In genomic region chr1:157034137-157034800, GRCh38 we compare ENCODE assay signal across 20 cellular contexts. TPM values are rescaled to one million over a fixed set of nuclear protein-coding genes. Genes with fewer than 3 reads are reported as not detected.
DNase-seq lines count a peak whose midpoint lies in the region; ATAC-seq and TF ChIP-seq lines count a peak whose summit lies in the region.
"Had no signal": no experiment of that assay in that cellular context is flagged by ENCODE, and none has a peak within 500 bp of the region (broad histone marks: within the 10 kb centered on the region; RNA-seq: fewer than 3 reads in every experiment).

No MANE protein-coding gene starts in this region.

- peaks cover 22% of the 10 kb centered on the region for H4K20me1 ChIP-seq in neural progenitor cell (ENCODE audit: low read depth)

- TF ChIP-seq CTCF in WERI-Rb-1 (IDR thresholded peaks at IDR 0.05; ENCODE audit: low read depth, low read length): no peak
- no peak for TF ChIP-seq CTCF in neural progenitor cell (IDR thresholded peaks at IDR 0.05)
- no peak for TF ChIP-seq CTCF in type B pancreatic cell (conservative IDR thresholded peaks at IDR 0.05)

- no peaks in the 10 kb centered on the region for H3K9me3 ChIP-seq in WERI-Rb-1 (ENCODE audit: severe bottlenecking)
- H3K9me3 ChIP-seq in neural progenitor cell (ENCODE audit: low read depth): no peaks in the 10 kb centered on the region
- H3K9me3 ChIP-seq: mucosa of descending colon, ovary, vagina had no signal

- peak overlapping the region; percentile 33 for H3K4me2 ChIP-seq in neural progenitor cell

- H3K79me2 ChIP-seq in neural progenitor cell (ENCODE audit: low read depth): peaks cover 77% of the 10 kb centered on the region

- H3K9ac ChIP-seq in neural progenitor cell: no peak overlapping the region

- H3K27ac Mint-ChIP-seq in neural progenitor cell: peak overlapping the region; percentile 29
- H3K27ac Mint-ChIP-seq in type B pancreatic cell: no peak overlapping the region
- H3K27ac Mint-ChIP-seq: activated naive CD4-positive, alpha-beta T cell treated with anti-CD3 and anti-CD28 coated beads, Interleukin-2, amount 50 U/mL, for 24 hours; stimulated activated memory B cell treated with anti-CD40 and anti-IgM and Interleukin-4, amounts not matched to agents 10 μg/mL and 1 μg/mL and 100 μg/mL, for 72 hours; T-helper 2 cell treated with Interferon-gamma antibody and Interleukin-4, amounts not matched to agents 5 μg/mL and 100 μg/mL, for 36 hours had no signal

- peak; percentile 39 for ATAC-seq in esophagus mucosa
- ATAC-seq in GM21360 (IDR thresholded peaks at IDR 0.05; ENCODE audit: unreplicated experiment): no peak
- ATAC-seq: mucosa of descending colon; stimulated activated memory B cell treated with anti-CD40 and anti-IgM and Interleukin-4, amounts not matched to agents 10 μg/mL and 1 μg/mL and 100 μg/mL, for 72 hours had no signal

- H3K4me1 Mint-ChIP-seq in neural progenitor cell: peaks cover 34% of the 10 kb centered on the region
- H3K4me1 Mint-ChIP-seq in type B pancreatic cell (ENCODE audit: unreplicated experiment): peaks cover 29% of the 10 kb centered on the region
- H3K4me1 Mint-ChIP-seq: activated naive CD4-positive, alpha-beta T cell treated with anti-CD3 and anti-CD28 coated beads, Interleukin-2, amount 50 U/mL, for 24 hours; stimulated activated memory B cell treated with anti-CD40 and anti-IgM and Interleukin-4, amounts not matched to agents 10 μg/mL and 1 μg/mL and 100 μg/mL, for 72 hours had no signal

- no peak overlapping the region for H3K4me3 ChIP-seq in WERI-Rb-1 (ENCODE audit: low read depth, low read length)
- no peak overlapping the region for H3K4me3 ChIP-seq in neural progenitor cell
- H3K4me3 ChIP-seq: mucosa of descending colon, ovary, vagina had no signal

- H3K4me3 Mint-ChIP-seq in neural progenitor cell: no peak overlapping the region
- no peak overlapping the region for H3K4me3 Mint-ChIP-seq in type B pancreatic cell
- H3K4me3 Mint-ChIP-seq: activated naive CD4-positive, alpha-beta T cell treated with anti-CD3 and anti-CD28 coated beads, Interleukin-2, amount 50 U/mL, for 24 hours; stimulated activated memory B cell treated with anti-CD40 and anti-IgM and Interleukin-4, amounts not matched to agents 10 μg/mL and 1 μg/mL and 100 μg/mL, for 72 hours; T-helper 2 cell treated with Interferon-gamma antibody and Interleukin-4, amounts not matched to agents 5 μg/mL and 100 μg/mL, for 36 hours had no signal

- H2AFZ ChIP-seq in neural progenitor cell (replicated peaks): no peak overlapping the region

- no peaks in the 10 kb centered on the region for H3K27me3 ChIP-seq in WERI-Rb-1 (ENCODE audit: insufficient read depth, low read depth, severe bottlenecking)
- no peaks in the 10 kb centered on the region for H3K27me3 ChIP-seq in neural progenitor cell
- H3K27me3 ChIP-seq: ovary, vagina had no signal

- H3F3A ChIP-seq in neural progenitor cell (ENCODE audit: low read depth): no peaks in the 10 kb centered on the region

- DNase-seq in Daoy (ENCODE audit: low read depth) (peak; percentile 41), WERI-Rb-1 (no peak), neural progenitor cell (ENCODE audit: low spot score) (peak; percentile 20), type B pancreatic cell (ENCODE audit: extremely low spot score, unreplicated experiment) (no peak)
- no peak for DNase-seq in activated CD4-positive, CD25-positive, alpha-beta regulatory T cell treated with anti-CD3 and anti-CD28 coated beads, Interleukin-2, amount 50 U/mL, for 72 hours
- no peak for DNase-seq in stimulated activated CD4-positive, alpha-beta T cell treated with anti-CD3 and anti-CD28 coated beads, Interleukin-12 subunit alpha, Interleukin-12 subunit beta, amount 100 ng/mL, for 4 hours
- DNase-seq: activated CD4-positive, alpha-beta T cell treated with anti-CD3 and anti-CD28 coated beads for 4 hours; Karpas-422; kidney glomerular epithelial cell; mucosa of descending colon; NCI-H1417 treated with DMSO at 0.1 percent for 48 hours; NK-92 treated with Interleukin-12 subunit alpha and Interleukin-12 subunit beta, amount 100 ng/mL, for 24 hours; ovary; SHP77 had no signal

- H3K27me3 Mint-ChIP-seq in neural progenitor cell (ENCODE audit: insufficient read depth, low read depth) (no peaks in the 10 kb centered on the region), type B pancreatic cell (no peaks in the 10 kb centered on the region)

- H3K36me3 Mint-ChIP-seq in neural progenitor cell (peaks cover 34% of the 10 kb centered on the region), type B pancreatic cell (peaks cover 31% of the 10 kb centered on the region)
- H3K36me3 Mint-ChIP-seq: activated naive CD4-positive, alpha-beta T cell treated with anti-CD3 and anti-CD28 coated beads, Interleukin-2, amount 50 U/mL, for 24 hours; stimulated activated memory B cell treated with anti-CD40 and anti-IgM and Interleukin-4, amounts not matched to agents 10 μg/mL and 1 μg/mL and 100 μg/mL, for 72 hours had no signal

- H3K36me3 ChIP-seq in WERI-Rb-1 (peaks cover 5% of the 10 kb centered on the region), neural progenitor cell (no peaks in the 10 kb centered on the region)
- H3K36me3 ChIP-seq: ovary, vagina had no signal

- peak overlapping the region; percentile 10; the same call in 1 of the 2 replicates for H3K27ac ChIP-seq in WERI-Rb-1
- H3K27ac ChIP-seq in neural progenitor cell: peak overlapping the region; percentile 39
- H3K27ac ChIP-seq: ovary, vagina had no signal

- peaks cover 5% of the 10 kb centered on the region for H3K9me3 Mint-ChIP-seq in neural progenitor cell
- H3K9me3 Mint-ChIP-seq in type B pancreatic cell: peaks cover 9% of the 10 kb centered on the region
- H3K9me3 Mint-ChIP-seq: activated naive CD4-positive, alpha-beta T cell treated with anti-CD3 and anti-CD28 coated beads, Interleukin-2, amount 50 U/mL, for 24 hours; stimulated activated memory B cell treated with anti-CD40 and anti-IgM and Interleukin-4, amounts not matched to agents 10 μg/mL and 1 μg/mL and 100 μg/mL, for 72 hours; T-helper 2 cell treated with Interferon-gamma antibody and Interleukin-4, amounts not matched to agents 5 μg/mL and 100 μg/mL, for 36 hours had no signal

- peaks cover 17% of the 10 kb centered on the region for H3K4me1 ChIP-seq in neural progenitor cell

RNA-seq across cellular contexts. Expression of gene ARHGEF11, which starts 11.3 kb away (rescaled TPM):
- total RNA-seq in Daoy (2014; rRNA removed; shearing (Covaris generic)): 12.6 and 16.3 TPM in 2 replicates
- total RNA-seq in esophagus mucosa (13.2 TPM), neural progenitor cell (ENCODE audit: low replicate concordance) (31.9 and 33.8 TPM in 2 replicates), type B pancreatic cell (ENCODE audit: low replicate concordance) (33.7 and 43.7 TPM in 2 replicates)

Comparison
In these comparisons a context has a peak if more than half of its experiments do, and no peak if none do; other contexts are left out.
1. DNase-seq: peak in Daoy (single experiment) and neural progenitor cell (single experiment); none in WERI-Rb-1 (single experiment), activated CD4-positive, CD25-positive, alpha-beta regulatory T cell treated with anti-CD3 and anti-CD28 coated beads, Interleukin-2, amount 50 U/mL, for 72 hours (single experiment), stimulated activated CD4-positive, alpha-beta T cell treated with anti-CD3 and anti-CD28 coated beads, Interleukin-12 subunit alpha, Interleukin-12 subunit beta, amount 100 ng/mL, for 4 hours (single experiment) and type B pancreatic cell (single experiment).